In the genomic region with DNA sequence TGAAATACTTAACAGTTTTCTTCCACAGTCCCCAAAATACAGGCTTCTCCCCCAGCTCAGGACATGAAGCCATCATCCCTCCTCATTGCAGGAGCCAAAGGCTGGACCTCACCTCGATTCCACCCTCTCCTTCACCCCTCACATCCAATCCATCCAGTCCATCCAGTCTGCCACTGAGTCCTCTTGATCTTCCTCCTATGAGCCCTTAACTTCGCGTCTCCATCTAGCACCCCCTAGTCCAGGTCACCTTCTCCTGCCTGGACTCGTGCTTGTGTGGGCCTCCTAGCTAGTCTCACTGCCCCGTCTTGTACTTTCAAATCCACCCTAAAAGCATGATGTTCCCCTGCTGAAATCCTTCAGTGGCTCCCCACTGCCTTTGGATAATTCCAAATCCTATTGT, we compare ENCODE assay signal across 1 cellular context.
TF ChIP-seq lines count a peak whose summit lies in the region.

No MANE protein-coding gene starts in this region.

TF ChIP-seq in GM23338, 12 proteins besides CTCF, POLR2A, EP300 and RAD21:
- TF ChIP-seq CREB1 (CRISPR knock-in tag; IDR thresholded peaks at IDR 0.05; ENCODE audit: low read depth) (no peak), EZH2phosphoT487 (IDR thresholded peaks at IDR 0.05; ENCODE audit: unreplicated experiment) (no peak), ZNF331 (CRISPR knock-in tag; IDR thresholded peaks at IDR 0.05; ENCODE audit: low read depth) (no peak), NANOG (IDR thresholded peaks at IDR 0.05; ENCODE audit: borderline replicate concordance) (no peak), JUNB (IDR thresholded peaks at IDR 0.05; ENCODE audit: unreplicated experiment) (no peak), STAT1 (IDR thresholded peaks at IDR 0.05; ENCODE audit: unreplicated experiment) (no peak), EZH2 (IDR thresholded peaks at IDR 0.05; ENCODE audit: low read depth, unreplicated experiment) (no peak), ZNF114 (CRISPR knock-in tag; IDR thresholded peaks at IDR 0.05) (no peak), POLR2AphosphoS5 (IDR thresholded peaks at IDR 0.05; ENCODE audit: low read depth) (no peak)
- TF ChIP-seq, protein P1, sequence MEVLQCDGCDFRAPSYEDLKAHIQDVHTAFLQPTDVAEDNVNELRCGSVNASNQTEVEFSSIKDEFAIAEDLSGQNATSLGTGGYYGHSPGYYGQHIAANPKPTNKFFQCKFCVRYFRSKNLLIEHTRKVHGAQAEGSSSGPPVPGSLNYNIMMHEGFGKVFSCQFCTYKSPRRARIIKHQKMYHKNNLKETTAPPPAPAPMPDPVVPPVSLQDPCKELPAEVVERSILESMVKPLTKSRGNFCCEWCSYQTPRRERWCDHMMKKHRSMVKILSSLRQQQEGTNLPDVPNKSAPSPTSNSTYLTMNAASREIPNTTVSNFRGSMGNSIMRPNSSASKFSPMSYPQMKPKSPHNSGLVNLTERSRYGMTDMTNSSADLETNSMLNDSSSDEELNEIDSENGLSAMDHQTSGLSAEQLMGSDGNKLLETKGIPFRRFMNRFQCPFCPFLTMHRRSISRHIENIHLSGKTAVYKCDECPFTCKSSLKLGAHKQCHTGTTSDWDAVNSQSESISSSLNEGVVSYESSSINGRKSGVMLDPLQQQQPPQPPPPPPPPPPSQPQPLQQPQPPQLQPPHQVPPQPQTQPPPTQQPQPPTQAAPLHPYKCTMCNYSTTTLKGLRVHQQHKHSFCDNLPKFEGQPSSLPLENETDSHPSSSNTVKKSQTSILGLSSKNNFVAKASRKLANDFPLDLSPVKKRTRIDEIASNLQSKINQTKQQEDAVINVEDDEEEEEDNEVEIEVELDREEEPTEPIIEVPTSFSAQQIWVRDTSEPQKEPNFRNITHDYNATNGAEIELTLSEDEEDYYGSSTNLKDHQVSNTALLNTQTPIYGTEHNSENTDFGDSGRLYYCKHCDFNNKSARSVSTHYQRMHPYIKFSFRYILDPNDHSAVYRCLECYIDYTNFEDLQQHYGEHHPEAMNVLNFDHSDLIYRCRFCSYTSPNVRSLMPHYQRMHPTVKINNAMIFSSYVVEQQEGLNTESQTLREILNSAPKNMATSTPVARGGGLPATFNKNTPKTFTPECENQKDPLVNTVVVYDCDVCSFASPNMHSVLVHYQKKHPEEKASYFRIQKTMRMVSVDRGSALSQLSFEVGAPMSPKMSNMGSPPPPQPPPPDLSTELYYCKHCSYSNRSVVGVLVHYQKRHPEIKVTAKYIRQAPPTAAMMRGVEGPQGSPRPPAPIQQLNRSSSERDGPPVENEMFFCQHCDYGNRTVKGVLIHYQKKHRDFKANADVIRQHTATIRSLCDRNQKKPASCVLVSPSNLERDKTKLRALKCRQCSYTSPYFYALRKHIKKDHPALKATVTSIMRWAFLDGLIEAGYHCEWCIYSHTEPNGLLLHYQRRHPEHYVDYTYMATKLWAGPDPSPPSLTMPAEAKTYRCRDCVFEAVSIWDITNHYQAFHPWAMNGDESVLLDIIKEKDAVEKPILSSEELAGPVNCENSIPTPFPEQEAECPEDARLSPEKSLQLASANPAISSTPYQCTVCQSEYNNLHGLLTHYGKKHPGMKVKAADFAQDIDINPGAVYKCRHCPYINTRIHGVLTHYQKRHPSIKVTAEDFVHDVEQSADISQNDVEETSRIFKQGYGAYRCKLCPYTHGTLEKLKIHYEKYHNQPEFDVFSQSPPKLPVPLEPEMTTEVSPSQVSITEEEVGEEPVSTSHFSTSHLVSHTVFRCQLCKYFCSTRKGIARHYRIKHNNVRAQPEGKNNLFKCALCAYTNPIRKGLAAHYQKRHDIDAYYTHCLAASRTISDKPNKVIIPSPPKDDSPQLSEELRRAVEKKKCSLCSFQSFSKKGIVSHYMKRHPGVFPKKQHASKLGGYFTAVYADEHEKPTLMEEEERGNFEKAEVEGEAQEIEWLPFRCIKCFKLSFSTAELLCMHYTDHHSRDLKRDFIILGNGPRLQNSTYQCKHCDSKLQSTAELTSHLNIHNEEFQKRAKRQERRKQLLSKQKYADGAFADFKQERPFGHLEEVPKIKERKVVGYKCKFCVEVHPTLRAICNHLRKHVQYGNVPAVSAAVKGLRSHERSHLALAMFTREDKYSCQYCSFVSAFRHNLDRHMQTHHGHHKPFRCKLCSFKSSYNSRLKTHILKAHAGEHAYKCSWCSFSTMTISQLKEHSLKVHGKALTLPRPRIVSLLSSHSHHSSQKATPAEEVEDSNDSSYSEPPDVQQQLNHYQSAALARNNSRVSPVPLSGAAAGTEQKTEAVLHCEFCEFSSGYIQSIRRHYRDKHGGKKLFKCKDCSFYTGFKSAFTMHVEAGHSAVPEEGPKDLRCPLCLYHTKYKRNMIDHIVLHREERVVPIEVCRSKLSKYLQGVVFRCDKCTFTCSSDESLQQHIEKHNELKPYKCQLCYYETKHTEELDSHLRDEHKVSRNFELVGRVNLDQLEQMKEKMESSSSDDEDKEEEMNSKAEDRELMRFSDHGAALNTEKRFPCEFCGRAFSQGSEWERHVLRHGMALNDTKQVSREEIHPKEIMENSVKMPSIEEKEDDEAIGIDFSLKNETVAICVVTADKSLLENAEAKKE (CRISPR knock-in tag; IDR thresholded peaks at IDR 0.05), result no peak
- TF ChIP-seq, protein P2, sequence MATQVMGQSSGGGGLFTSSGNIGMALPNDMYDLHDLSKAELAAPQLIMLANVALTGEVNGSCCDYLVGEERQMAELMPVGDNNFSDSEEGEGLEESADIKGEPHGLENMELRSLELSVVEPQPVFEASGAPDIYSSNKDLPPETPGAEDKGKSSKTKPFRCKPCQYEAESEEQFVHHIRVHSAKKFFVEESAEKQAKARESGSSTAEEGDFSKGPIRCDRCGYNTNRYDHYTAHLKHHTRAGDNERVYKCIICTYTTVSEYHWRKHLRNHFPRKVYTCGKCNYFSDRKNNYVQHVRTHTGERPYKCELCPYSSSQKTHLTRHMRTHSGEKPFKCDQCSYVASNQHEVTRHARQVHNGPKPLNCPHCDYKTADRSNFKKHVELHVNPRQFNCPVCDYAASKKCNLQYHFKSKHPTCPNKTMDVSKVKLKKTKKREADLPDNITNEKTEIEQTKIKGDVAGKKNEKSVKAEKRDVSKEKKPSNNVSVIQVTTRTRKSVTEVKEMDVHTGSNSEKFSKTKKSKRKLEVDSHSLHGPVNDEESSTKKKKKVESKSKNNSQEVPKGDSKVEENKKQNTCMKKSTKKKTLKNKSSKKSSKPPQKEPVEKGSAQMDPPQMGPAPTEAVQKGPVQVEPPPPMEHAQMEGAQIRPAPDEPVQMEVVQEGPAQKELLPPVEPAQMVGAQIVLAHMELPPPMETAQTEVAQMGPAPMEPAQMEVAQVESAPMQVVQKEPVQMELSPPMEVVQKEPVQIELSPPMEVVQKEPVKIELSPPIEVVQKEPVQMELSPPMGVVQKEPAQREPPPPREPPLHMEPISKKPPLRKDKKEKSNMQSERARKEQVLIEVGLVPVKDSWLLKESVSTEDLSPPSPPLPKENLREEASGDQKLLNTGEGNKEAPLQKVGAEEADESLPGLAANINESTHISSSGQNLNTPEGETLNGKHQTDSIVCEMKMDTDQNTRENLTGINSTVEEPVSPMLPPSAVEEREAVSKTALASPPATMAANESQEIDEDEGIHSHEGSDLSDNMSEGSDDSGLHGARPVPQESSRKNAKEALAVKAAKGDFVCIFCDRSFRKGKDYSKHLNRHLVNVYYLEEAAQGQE (IDR thresholded peaks at IDR 0.05; ENCODE audit: unreplicated experiment), result no peak
- TF ChIP-seq, protein P3, sequence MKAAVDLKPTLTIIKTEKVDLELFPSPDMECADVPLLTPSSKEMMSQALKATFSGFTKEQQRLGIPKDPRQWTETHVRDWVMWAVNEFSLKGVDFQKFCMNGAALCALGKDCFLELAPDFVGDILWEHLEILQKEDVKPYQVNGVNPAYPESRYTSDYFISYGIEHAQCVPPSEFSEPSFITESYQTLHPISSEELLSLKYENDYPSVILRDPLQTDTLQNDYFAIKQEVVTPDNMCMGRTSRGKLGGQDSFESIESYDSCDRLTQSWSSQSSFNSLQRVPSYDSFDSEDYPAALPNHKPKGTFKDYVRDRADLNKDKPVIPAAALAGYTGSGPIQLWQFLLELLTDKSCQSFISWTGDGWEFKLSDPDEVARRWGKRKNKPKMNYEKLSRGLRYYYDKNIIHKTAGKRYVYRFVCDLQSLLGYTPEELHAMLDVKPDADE (IDR thresholded peaks at IDR 0.05), result no peak
TF ChIP-seq in GM23338: peak in this region for 0.
